ENCODE assay signal across 25 cellular contexts in the genomic region with DNA sequence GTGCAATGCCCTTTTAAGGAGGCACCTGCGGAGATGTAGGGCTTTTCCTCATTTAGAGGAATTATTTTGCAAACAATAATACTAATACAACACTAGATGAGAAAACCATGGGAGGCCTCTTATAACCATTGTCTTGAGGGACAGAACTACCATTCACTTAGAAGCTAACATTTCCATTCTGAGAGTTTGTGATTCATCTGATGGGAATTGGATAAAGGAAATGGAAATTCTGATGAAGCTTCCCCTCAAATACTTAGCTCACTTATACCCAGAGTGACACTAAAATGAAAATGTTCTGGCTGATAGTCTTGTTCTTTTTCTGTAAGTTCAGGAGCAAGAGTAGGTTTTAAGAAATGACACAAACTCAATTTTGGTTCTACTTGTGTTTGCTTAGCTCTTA.
DNase-seq lines count a peak whose midpoint lies in the region; TF ChIP-seq lines count a peak whose summit lies in the region.
"Had no signal": no experiment of that assay in that cellular context is flagged by ENCODE, and none has a peak within 500 bp of the region (broad histone marks: within the 10 kb centered on the region; RNA-seq: fewer than 3 reads in every experiment).

No MANE protein-coding gene starts in this region.

- H3K27ac ChIP-seq in GM23248 (no peak overlapping the region), OCI-LY1 (ENCODE audit: low read depth, low read length, poor library complexity, severe bottlenecking) (peak overlapping the region; percentile 15), mesenchymal stem cell (ENCODE audit: low read length, poor library complexity, severe bottlenecking) (no peak overlapping the region)
- H3K27ac ChIP-seq: epithelial cell of prostate, gastrocnemius medialis, SJCRH30, skin epidermis, tibial artery, VCaP had no signal

- H4K20me1 ChIP-seq in GM23248 (ENCODE audit: insufficient read depth) = no peaks in the 10 kb centered on the region
- no peaks in the 10 kb centered on the region for H4K20me1 ChIP-seq in OCI-LY1 (ENCODE audit: insufficient read depth, low read length)

- H2BK15ac ChIP-seq in mesenchymal stem cell (ENCODE audit: low read depth, poor library complexity, severe bottlenecking) = no peak overlapping the region

- H2BK12ac ChIP-seq in mesenchymal stem cell (ENCODE audit: low read length in 2 of 2) = no peak overlapping the region

- H2AK5ac ChIP-seq in mesenchymal stem cell (ENCODE audit: low read length, severe bottlenecking) = no peak overlapping the region

- H2AFZ ChIP-seq in GM23248 (no peak overlapping the region), OCI-LY1 (ENCODE audit: low read length) (no peak overlapping the region), mesenchymal stem cell (ENCODE audit: low read depth, low read length) (no peak overlapping the region)

- H3K9me2 ChIP-seq in GM23248 (ENCODE audit: insufficient read depth) (peaks cover 4% of the 10 kb centered on the region; the same call in 1 of the 2 replicates), OCI-LY1 (ENCODE audit: low read depth, low read length) (no peaks in the 10 kb centered on the region)

- H3K9me3 ChIP-seq in GM23248 (ENCODE audit: low read depth) = no peaks in the 10 kb centered on the region
- no peaks in the 10 kb centered on the region for H3K9me3 ChIP-seq in OCI-LY1 (ENCODE audit: low read length)
- no peaks in the 10 kb centered on the region for H3K9me3 ChIP-seq in mesenchymal stem cell (ENCODE audit: control insufficient read depth, low read length)
- H3K9me3 ChIP-seq: gastrocnemius medialis, SJCRH30, tibial artery had no signal

- H3K4me1 ChIP-seq in GM23248 (ENCODE audit: insufficient read depth) = peaks cover 6% of the 10 kb centered on the region
- peaks cover 57% of the 10 kb centered on the region for H3K4me1 ChIP-seq in OCI-LY1 (ENCODE audit: insufficient read depth, low read length, severe bottlenecking)
- H3K4me1 ChIP-seq in mesenchymal stem cell (ENCODE audit: control insufficient read depth, insufficient read depth, low read depth, low read length) = no peaks in the 10 kb centered on the region
- H3K4me1 ChIP-seq: gastrocnemius medialis, SJCRH30 had no signal

- H3K4me3 ChIP-seq in GM23248 (no peak overlapping the region), OCI-LY1 (ENCODE audit: low read depth, low read length, poor library complexity, severe bottlenecking) (no peak overlapping the region), mesenchymal stem cell (ENCODE audit: insufficient read depth in 1 of 2, low read depth in 1 of 2, low read length in 2 of 2) (no peak overlapping the region)
- H3K4me3 ChIP-seq: gastrocnemius medialis, GM12878, SJCRH30, skin epidermis, tibial artery had no signal

- H3K14ac ChIP-seq in mesenchymal stem cell (ENCODE audit: low read length in 2 of 2) = no peak overlapping the region

- 86 to 92% methylated on average over 1 of the region's 1 CpG for WGBS in GM23248 (ENCODE audit: low coverage in 1 of 2, low lambda C conversion rate in 2 of 2, missing lambda C conversion rate in 2 of 2), 2 experiments
- no CpG with 5 or more reads among the region's 1 CpG for WGBS in mesenchymal stem cell

- no peak for TF ChIP-seq CTCF in OCI-LY1 (IDR thresholded peaks at IDR 0.05; ENCODE audit: low read length)

- no peak overlapping the region for H3K23ac ChIP-seq in mesenchymal stem cell (ENCODE audit: low read length in 2 of 2)

- H3K4me2 ChIP-seq in GM23248 (ENCODE audit: unreplicated experiment) = no peak overlapping the region
- no peak overlapping the region for H3K4me2 ChIP-seq in OCI-LY1 (ENCODE audit: low read length)
- H3K4me2 ChIP-seq in mesenchymal stem cell (ENCODE audit: low read length, poor library complexity, severe bottlenecking) = no peak overlapping the region

- H3K9ac ChIP-seq in GM23248 = no peak overlapping the region
- H3K9ac ChIP-seq in OCI-LY1 (ENCODE audit: low read length) = no peak overlapping the region
- H3K9ac ChIP-seq in mesenchymal stem cell (ENCODE audit: low read length) = no peak overlapping the region

- in situ Hi-C loops in GM23248 (cut with MboI) = no loop called here

- H4K8ac ChIP-seq in mesenchymal stem cell (ENCODE audit: low read length) = no peak overlapping the region

- H3K27me3 ChIP-seq in GM23248 (replicated peaks; ENCODE audit: insufficient read depth) = no peaks in the 10 kb centered on the region
- H3K27me3 ChIP-seq in OCI-LY1 (ENCODE audit: insufficient read depth, low read length) = no peaks in the 10 kb centered on the region
- peaks cover 0 to 6% of the 10 kb centered on the region in 2 experiments for H3K27me3 ChIP-seq in mesenchymal stem cell (ENCODE audit: control insufficient read depth in 1 of 2, insufficient read depth in 1 of 2, low read length in 2 of 2)
- H3K27me3 ChIP-seq: gastrocnemius medialis, SJCRH30, tibial artery had no signal

- H2BK120ac ChIP-seq in mesenchymal stem cell (ENCODE audit: low read depth, low read length) = no peak overlapping the region

- H3F3A ChIP-seq in GM23248 (ENCODE audit: insufficient read depth) (peaks cover 6% of the 10 kb centered on the region; the same call in 1 of the 2 replicates), OCI-LY1 (ENCODE audit: insufficient read depth, low read length) (no peaks in the 10 kb centered on the region)

- H3K4ac ChIP-seq in mesenchymal stem cell (ENCODE audit: low read depth in 1 of 2, low read length in 2 of 2) = no peak overlapping the region

- no peaks in the 10 kb centered on the region for H3K79me2 ChIP-seq in GM23248 (ENCODE audit: insufficient read depth)
- H3K79me2 ChIP-seq in OCI-LY1 (ENCODE audit: insufficient read depth, low read length) = no peaks in the 10 kb centered on the region

- no peaks in the 10 kb centered on the region for H3K79me1 ChIP-seq in mesenchymal stem cell (replicated peaks; ENCODE audit: low read length, poor library complexity, severe bottlenecking)

- DNase-seq in GM23248 (peak; percentile 73), dermis blood vessel endothelial cell (peak; percentile 37), pulmonary artery endothelial cell (ENCODE audit: low read depth, low spot score) (peak; percentile 7), mesenchymal stem cell (no peak), NCI-H2029 (lab: John Stamatoyannopoulos, UW) (no peak), NCI-H2171 (lab: John Stamatoyannopoulos, UW) (no peak), glomerular visceral epithelial cell (ENCODE audit: extremely low spot score) (no peak)
- DNase-seq: activated CD4-positive, alpha-beta T cell treated with anti-CD3 and anti-CD28 coated beads, Interleukin-2, amount 50 U/mL, for 1 hour; activated naive CD8-positive, alpha-beta T cell treated with anti-CD3 and anti-CD28 coated beads, Interleukin-2, amount 10 ng/mL, durations not matched to agents 7 days and 5 days; CD4-positive, alpha-beta T cell; gastrocnemius medialis; GOT3; KG1; NCI-H2107; NCI-H774; PC-3; SJCRH30; stimulated activated naive CD4-positive, alpha-beta T cell treated with Interleukin-2 at 50 U/mL for 16 hours; T-helper 2 cell; tibial artery had no signal

- H2BK5ac ChIP-seq in mesenchymal stem cell (ENCODE audit: low read depth, low read length, poor library complexity, severe bottlenecking) = no peak overlapping the region

- H3K36me3 ChIP-seq in GM23248 (ENCODE audit: low read depth) (no peaks in the 10 kb centered on the region), OCI-LY1 (ENCODE audit: insufficient read depth, low read length) (no peaks in the 10 kb centered on the region), mesenchymal stem cell (ENCODE audit: control insufficient read depth in 1 of 2, insufficient read depth in 2 of 2, low read depth in 1 of 2, low read length in 2 of 2) (no peaks in the 10 kb centered on the region)
- H3K36me3 ChIP-seq: gastrocnemius medialis, SJCRH30, tibial artery had no signal

- H3K18ac ChIP-seq in mesenchymal stem cell (ENCODE audit: low read depth in 1 of 2, low read length in 2 of 2) = no peak overlapping the region

- H4K91ac ChIP-seq in mesenchymal stem cell (ENCODE audit: low read length) = no peak overlapping the region

Comparison
In these comparisons a context has a peak if more than half of its experiments do, and no peak if none do; other contexts are left out.
1. DNase-seq: peak in GM23248 (single experiment), dermis blood vessel endothelial cell (single experiment) and pulmonary artery endothelial cell (single experiment); none in mesenchymal stem cell (single experiment), NCI-H2029 (single experiment), NCI-H2171 (single experiment) and glomerular visceral epithelial cell (single experiment).